Comparison of ENCODE assay signal across 8 cellular contexts in genomic region chr21:44872568-44873355, GRCh38. TPM values are rescaled to one million over a fixed set of nuclear protein-coding genes. Genes with fewer than 3 reads are reported as not detected.
DNase-seq lines count a peak whose midpoint lies in the region; TF ChIP-seq lines count a peak whose summit lies in the region.

No MANE protein-coding gene starts in this region.

- peaks cover 50% of the 10 kb centered on the region for H3K4me1 ChIP-seq in effector memory CD4-positive, alpha-beta T cell (ENCODE audit: control insufficient read depth, insufficient read depth, low read length, poor library complexity, severe bottlenecking)
- H3K4me1 ChIP-seq in transverse colon, result peaks cover 42 to 70% (median 57%) of the 10 kb centered on the region in 4 donors

- peak overlapping the region; percentile 85 for H3K4me3 ChIP-seq in effector memory CD4-positive, alpha-beta T cell (ENCODE audit: insufficient read depth, low read depth, low read length, poor library complexity, severe bottlenecking)
- peak overlapping the region; percentile 76 to 99 (median 90) for H3K4me3 ChIP-seq in transverse colon

- no peaks in the 10 kb centered on the region for H3K9me3 ChIP-seq in effector memory CD4-positive, alpha-beta T cell (ENCODE audit: control insufficient read depth, low read length)
- no peaks in the 10 kb centered on the region for H3K9me3 ChIP-seq in transverse colon

- 0% methylated on average over 64 of the region's 66 CpGs; no CpG with 5 or more reads in 1 of the 2 donors for WGBS in transverse colon (ENCODE audit: low coverage in 1 of 2), 2 donors

- H3K27me3 ChIP-seq in effector memory CD4-positive, alpha-beta T cell (replicated peaks; ENCODE audit: control insufficient read depth, insufficient read depth, low read length, poor library complexity, severe bottlenecking), result no peaks in the 10 kb centered on the region
- H3K27me3 ChIP-seq in transverse colon, result no peaks in the 10 kb centered on the region

- peak; percentile 39 for DNase-seq in stimulated activated CD4-positive, alpha-beta T cell treated with anti-CD3 and anti-CD28 coated beads, Interleukin-15, amount 100 ng/mL, for 24 hours
- DNase-seq in stimulated activated CD4-positive, alpha-beta T cell treated with anti-CD3 and anti-CD28 coated beads, Interleukin-1b, Interleukin-23, amount 100 ng/mL, for 48 hours, result no peak
- peak; percentile 30 for DNase-seq in RPMI8226
- no peak for DNase-seq in effector memory CD4-positive, alpha-beta T cell
- peak; percentile 45 for DNase-seq in medulla oblongata (ENCODE audit: extremely low spot score)
- peak; percentile 44 for DNase-seq in transverse colon
- no peak for DNase-seq in OCI-M2 (lab: John Stamatoyannopoulos, UW; ENCODE audit: unreplicated experiment)
- no peak for DNase-seq in NK-92 (lab: John Stamatoyannopoulos, UW; ENCODE audit: unreplicated experiment)

- H3K36me3 ChIP-seq in effector memory CD4-positive, alpha-beta T cell (ENCODE audit: control insufficient read depth, insufficient read depth, low read length), result no peaks in the 10 kb centered on the region
- no peaks in the 10 kb centered on the region for H3K36me3 ChIP-seq in transverse colon

- no peak for TF ChIP-seq POLR2A in transverse colon (IDR thresholded peaks at IDR 0.05)

- intact Hi-C loops in transverse colon (cut with DNase I; ENCODE audit: low total_unique reads), result loop anchor here (10.0 kb wide), 1 partner anchor 58 kb away; the partner anchor contains the start of gene SUMO3

- in situ Hi-C loops in transverse colon (cut with MboI; ENCODE audit: low pct_ligation_motif_present in 1 of 4, low pct_unique_long_range_greater_than_20kb in 1 of 4, low sequenced_read_pairs in 3 of 4), result loop anchor here in 1 of 4 donors (10.0 kb wide), 1 partner anchor 1022 kb away; no protein-coding TSS in a partner anchor

- H3K27ac ChIP-seq in effector memory CD4-positive, alpha-beta T cell (ENCODE audit: insufficient read depth, low read length, poor library complexity, severe bottlenecking), result peak overlapping the region; percentile 73
- peak overlapping the region; percentile 90 to 99 (median 96) for H3K27ac ChIP-seq in transverse colon

- TF ChIP-seq CTCF in transverse colon (IDR thresholded peaks at IDR 0.05), result no peak

- no peak for TF ChIP-seq EP300 in transverse colon (IDR thresholded peaks at IDR 0.05; ENCODE audit: low read depth)

RNA-seq across cellular contexts. Expression of gene PTTG1IP, which starts 0.7 kb away (rescaled TPM):
- 100 to 1,000 TPM; 157 to 552 (median 288) TPM for total RNA-seq in transverse colon

RNA-seq across cellular contexts. Expression of gene ITGB2, which starts 47.9 kb away (rescaled TPM):
- total RNA-seq in transverse colon, result 10 to 100 TPM; 14.2 to 32.4 (median 24.9) TPM

RNA-seq across cellular contexts. Expression of gene SUMO3, which starts 54.9 kb away (rescaled TPM):
- total RNA-seq in transverse colon, result 10 to 100 TPM; 18.3 to 56.7 (median 38.1) TPM

Comparison
In these comparisons a context has a peak if more than half of its experiments do, and no peak if none do; other contexts are left out.
1. DNase-seq: peak in stimulated activated CD4-positive, alpha-beta T cell treated with anti-CD3 and anti-CD28 coated beads, Interleukin-15, amount 100 ng/mL, for 24 hours (single experiment), RPMI8226 (single experiment), medulla oblongata (single experiment) and transverse colon (single experiment); none in stimulated activated CD4-positive, alpha-beta T cell treated with anti-CD3 and anti-CD28 coated beads, Interleukin-1b, Interleukin-23, amount 100 ng/mL, for 48 hours (single experiment), effector memory CD4-positive, alpha-beta T cell (0 of 3), OCI-M2 (single experiment) and NK-92 (single experiment).